In the genomic region with DNA sequence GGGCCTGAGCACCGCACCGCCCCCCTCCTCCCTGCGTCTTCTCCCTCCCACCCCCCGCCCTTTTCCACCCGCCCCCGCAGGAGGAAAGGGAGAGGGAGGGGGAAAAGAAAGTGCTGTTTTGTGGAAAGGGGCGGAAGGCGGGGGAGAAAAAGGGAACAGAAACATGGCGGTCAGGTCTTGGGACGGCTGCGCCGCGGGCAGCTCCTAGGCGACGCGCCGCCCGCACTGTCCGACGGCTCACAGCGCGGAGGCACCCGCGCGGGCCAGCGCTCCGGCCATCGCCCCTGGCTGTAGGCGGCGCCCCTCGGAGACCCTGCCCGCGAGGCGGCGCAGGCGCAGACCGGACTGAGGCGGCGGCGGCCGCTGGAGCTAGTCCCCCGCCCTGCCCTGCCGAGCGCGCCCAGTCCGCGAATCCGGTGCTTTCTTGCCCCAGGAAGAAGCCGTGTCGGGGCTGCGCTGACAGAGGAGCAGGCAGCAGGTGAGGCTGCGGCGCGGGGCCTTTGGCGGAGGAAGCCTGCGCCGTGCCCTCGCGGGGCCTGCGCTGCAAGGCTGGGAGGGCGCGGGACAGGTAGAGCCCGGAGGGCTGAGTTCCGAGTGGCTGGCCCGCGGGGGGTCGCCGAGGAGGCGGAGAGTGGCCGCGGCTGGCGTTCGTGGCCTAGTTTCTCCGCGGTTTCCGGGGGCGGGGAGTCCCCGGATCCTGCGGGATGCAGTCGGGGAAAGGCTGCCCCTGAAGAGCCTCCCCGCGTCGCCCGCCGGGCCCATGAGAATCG, we compare ENCODE assay signal across 1 cellular context.
A peak's percentile ranks its signal among the peaks of the same experiment; 100 is the strongest.
TF ChIP-seq lines count a peak whose summit lies in the region.

A gene (plus strand): TSS at position 338 of the 770 bp plus-strand sequence. CDS start 45,482 bp downstream, outside the sequence.

TF ChIP-seq in HepG2, 621 proteins besides CTCF, POLR2A, EP300 and RAD21 (continued from another document and continues in another):
- TF ChIP-seq, protein P1, sequence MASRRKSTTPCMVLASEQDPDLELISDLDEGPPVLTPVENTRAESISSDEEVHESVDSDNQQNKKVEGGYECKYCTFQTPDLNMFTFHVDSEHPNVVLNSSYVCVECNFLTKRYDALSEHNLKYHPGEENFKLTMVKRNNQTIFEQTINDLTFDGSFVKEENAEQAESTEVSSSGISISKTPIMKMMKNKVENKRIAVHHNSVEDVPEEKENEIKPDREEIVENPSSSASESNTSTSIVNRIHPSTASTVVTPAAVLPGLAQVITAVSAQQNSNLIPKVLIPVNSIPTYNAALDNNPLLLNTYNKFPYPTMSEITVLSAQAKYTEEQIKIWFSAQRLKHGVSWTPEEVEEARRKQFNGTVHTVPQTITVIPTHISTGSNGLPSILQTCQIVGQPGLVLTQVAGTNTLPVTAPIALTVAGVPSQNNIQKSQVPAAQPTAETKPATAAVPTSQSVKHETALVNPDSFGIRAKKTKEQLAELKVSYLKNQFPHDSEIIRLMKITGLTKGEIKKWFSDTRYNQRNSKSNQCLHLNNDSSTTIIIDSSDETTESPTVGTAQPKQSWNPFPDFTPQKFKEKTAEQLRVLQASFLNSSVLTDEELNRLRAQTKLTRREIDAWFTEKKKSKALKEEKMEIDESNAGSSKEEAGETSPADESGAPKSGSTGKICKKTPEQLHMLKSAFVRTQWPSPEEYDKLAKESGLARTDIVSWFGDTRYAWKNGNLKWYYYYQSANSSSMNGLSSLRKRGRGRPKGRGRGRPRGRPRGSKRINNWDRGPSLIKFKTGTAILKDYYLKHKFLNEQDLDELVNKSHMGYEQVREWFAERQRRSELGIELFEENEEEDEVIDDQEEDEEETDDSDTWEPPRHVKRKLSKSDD (CRISPR knock-in tag; IDR thresholded peaks at IDR 0.05; ENCODE audit: low read depth), result peak; percentile 79; the same call in 1 of the 2 replicates
- TF ChIP-seq HDAC1 (CRISPR knock-in tag; IDR thresholded peaks at IDR 0.05) (peak; percentile 85), ONECUT2 (CRISPR knock-in tag; IDR thresholded peaks at IDR 0.05) (no peak), ZNF138 (CRISPR knock-in tag; IDR thresholded peaks at IDR 0.05; ENCODE audit: low read depth) (peak; percentile 15; the same call in 1 of the 2 replicates), ZNF746 (CRISPR knock-in tag; IDR thresholded peaks at IDR 0.05) (no peak), ZNF20 (CRISPR knock-in tag; IDR thresholded peaks at IDR 0.05) (peak; percentile 61; the same call in 1 of the 2 replicates), ZNF501 (CRISPR knock-in tag; IDR thresholded peaks at IDR 0.05) (peak; percentile 81), STAG1 (CRISPR knock-in tag; IDR thresholded peaks at IDR 0.05) (no peak), SOX6 (IDR thresholded peaks at IDR 0.05) (no peak), SOX6 (CRISPR knock-in tag; IDR thresholded peaks at IDR 0.05) (peak; percentile 51; the same call in 1 of the 2 replicates), ZFP36L2 (CRISPR knock-in tag; IDR thresholded peaks at IDR 0.05) (no peak), ZNF33B (CRISPR knock-in tag; IDR thresholded peaks at IDR 0.05) (peak; percentile 90; the same call in 1 of the 2 replicates), ZNF552 (CRISPR knock-in tag; IDR thresholded peaks at IDR 0.05; ENCODE audit: borderline replicate concordance) (no peak), ZNF564 (CRISPR knock-in tag; IDR thresholded peaks at IDR 0.05) (peak; percentile 78), ZFP90 (CRISPR knock-in tag; IDR thresholded peaks at IDR 0.05; ENCODE audit: borderline replicate concordance) (no peak), ZBTB38 (CRISPR knock-in tag; IDR thresholded peaks at IDR 0.05) (0 out of 2 replicates have a peak, but pooled peaks have one; percentile 67), ZNF788 (CRISPR knock-in tag; IDR thresholded peaks at IDR 0.05; ENCODE audit: borderline replicate concordance) (peak; percentile 88; the same call in 1 of the 2 replicates), ZNF543 (CRISPR knock-in tag; IDR thresholded peaks at IDR 0.05) (peak; percentile 78), SIN3B (IDR thresholded peaks at IDR 0.05; ENCODE audit: low read length) (no peak), RAD51 (IDR thresholded peaks at IDR 0.05; ENCODE audit: borderline replicate concordance) (no peak), ZNF891 (CRISPR knock-in tag; IDR thresholded peaks at IDR 0.05) (peak; percentile 84), KDM2A (CRISPR knock-in tag; IDR thresholded peaks at IDR 0.05; ENCODE audit: borderline replicate concordance, low read depth) (peak; percentile 89), ZNF235 (CRISPR knock-in tag; IDR thresholded peaks at IDR 0.05; ENCODE audit: borderline replicate concordance) (peak; percentile 81), ZC3H13 (CRISPR knock-in tag; IDR thresholded peaks at IDR 0.05) (no peak; the same call in 1 of the 2 replicates), AKAP8 (CRISPR knock-in tag; IDR thresholded peaks at IDR 0.05) (peak; percentile 34; the same call in 1 of the 2 replicates), ETV5 (CRISPR knock-in tag; IDR thresholded peaks at IDR 0.05; ENCODE audit: borderline replicate concordance) (no peak; the same call in 1 of the 2 replicates), SSRP1 (CRISPR knock-in tag; IDR thresholded peaks at IDR 0.05) (no peak), SNAPC2 (CRISPR knock-in tag; IDR thresholded peaks at IDR 0.05) (0 out of 2 replicates have a peak, but pooled peaks have one; percentile 44), NCOR1 (IDR thresholded peaks at IDR 0.05; ENCODE audit: borderline replicate concordance, low read length) (no peak; the same call in 1 of the 2 replicates), ZNF773 (CRISPR knock-in tag; IDR thresholded peaks at IDR 0.05; ENCODE audit: borderline replicate concordance) (0 out of 2 replicates have a peak, but pooled peaks have one; percentile 57), ZNF44 (CRISPR knock-in tag; IDR thresholded peaks at IDR 0.05) (0 out of 2 replicates have a peak, but pooled peaks have one; percentile 51)
- TF ChIP-seq, protein P2, sequence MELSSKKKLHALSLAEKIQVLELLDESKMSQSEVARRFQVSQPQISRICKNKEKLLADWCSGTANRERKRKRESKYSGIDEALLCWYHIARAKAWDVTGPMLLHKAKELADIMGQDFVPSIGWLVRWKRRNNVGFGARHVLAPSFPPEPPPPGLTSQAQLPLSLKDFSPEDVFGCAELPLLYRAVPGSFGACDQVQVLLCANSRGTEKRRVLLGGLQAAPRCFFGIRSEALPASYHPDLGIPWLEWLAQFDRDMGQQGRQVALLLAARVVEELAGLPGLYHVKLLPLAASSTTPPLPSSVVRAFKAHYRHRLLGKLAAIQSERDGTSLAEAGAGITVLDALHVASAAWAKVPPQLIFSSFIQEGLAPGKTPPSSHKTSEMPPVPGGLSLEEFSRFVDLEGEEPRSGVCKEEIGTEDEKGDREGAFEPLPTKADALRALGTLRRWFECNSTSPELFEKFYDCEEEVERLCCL (CRISPR knock-in tag; IDR thresholded peaks at IDR 0.05; ENCODE audit: borderline replicate concordance), result no peak
- TF ChIP-seq, protein P3, sequence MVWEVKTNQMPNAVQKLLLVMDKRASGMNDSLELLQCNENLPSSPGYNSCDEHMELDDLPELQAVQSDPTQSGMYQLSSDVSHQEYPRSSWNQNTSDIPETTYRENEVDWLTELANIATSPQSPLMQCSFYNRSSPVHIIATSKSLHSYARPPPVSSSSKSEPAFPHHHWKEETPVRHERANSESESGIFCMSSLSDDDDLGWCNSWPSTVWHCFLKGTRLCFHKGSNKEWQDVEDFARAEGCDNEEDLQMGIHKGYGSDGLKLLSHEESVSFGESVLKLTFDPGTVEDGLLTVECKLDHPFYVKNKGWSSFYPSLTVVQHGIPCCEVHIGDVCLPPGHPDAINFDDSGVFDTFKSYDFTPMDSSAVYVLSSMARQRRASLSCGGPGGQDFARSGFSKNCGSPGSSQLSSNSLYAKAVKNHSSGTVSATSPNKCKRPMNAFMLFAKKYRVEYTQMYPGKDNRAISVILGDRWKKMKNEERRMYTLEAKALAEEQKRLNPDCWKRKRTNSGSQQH (CRISPR knock-in tag; IDR thresholded peaks at IDR 0.05; ENCODE audit: low read depth), result 0 out of 2 replicates have a peak, but pooled peaks have one; percentile 37
- TF ChIP-seq, protein P4, sequence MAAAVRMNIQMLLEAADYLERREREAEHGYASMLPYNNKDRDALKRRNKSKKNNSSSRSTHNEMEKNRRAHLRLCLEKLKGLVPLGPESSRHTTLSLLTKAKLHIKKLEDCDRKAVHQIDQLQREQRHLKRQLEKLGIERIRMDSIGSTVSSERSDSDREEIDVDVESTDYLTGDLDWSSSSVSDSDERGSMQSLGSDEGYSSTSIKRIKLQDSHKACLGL (CRISPR knock-in tag; IDR thresholded peaks at IDR 0.05), result peak; percentile 91
- TF ChIP-seq, protein P5, sequence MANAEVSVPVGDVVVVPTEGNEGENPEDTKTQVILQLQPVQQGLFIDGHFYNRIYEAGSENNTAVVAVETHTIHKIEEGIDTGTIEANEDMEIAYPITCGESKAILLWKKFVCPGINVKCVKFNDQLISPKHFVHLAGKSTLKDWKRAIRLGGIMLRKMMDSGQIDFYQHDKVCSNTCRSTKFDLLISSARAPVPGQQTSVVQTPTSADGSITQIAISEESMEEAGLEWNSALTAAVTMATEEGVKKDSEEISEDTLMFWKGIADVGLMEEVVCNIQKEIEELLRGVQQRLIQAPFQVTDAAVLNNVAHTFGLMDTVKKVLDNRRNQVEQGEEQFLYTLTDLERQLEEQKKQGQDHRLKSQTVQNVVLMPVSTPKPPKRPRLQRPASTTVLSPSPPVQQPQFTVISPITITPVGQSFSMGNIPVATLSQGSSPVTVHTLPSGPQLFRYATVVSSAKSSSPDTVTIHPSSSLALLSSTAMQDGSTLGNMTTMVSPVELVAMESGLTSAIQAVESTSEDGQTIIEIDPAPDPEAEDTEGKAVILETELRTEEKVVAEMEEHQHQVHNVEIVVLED (CRISPR knock-in tag; IDR thresholded peaks at IDR 0.05; ENCODE audit: borderline replicate concordance), result 0 out of 2 replicates have a peak, but pooled peaks have one; percentile 19
- TF ChIP-seq, protein P6, sequence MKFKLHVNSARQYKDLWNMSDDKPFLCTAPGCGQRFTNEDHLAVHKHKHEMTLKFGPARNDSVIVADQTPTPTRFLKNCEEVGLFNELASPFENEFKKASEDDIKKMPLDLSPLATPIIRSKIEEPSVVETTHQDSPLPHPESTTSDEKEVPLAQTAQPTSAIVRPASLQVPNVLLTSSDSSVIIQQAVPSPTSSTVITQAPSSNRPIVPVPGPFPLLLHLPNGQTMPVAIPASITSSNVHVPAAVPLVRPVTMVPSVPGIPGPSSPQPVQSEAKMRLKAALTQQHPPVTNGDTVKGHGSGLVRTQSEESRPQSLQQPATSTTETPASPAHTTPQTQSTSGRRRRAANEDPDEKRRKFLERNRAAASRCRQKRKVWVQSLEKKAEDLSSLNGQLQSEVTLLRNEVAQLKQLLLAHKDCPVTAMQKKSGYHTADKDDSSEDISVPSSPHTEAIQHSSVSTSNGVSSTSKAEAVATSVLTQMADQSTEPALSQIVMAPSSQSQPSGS (CRISPR knock-in tag; IDR thresholded peaks at IDR 0.05), result no peak; the same call in 1 of the 2 replicates
- TF ChIP-seq, protein P7, sequence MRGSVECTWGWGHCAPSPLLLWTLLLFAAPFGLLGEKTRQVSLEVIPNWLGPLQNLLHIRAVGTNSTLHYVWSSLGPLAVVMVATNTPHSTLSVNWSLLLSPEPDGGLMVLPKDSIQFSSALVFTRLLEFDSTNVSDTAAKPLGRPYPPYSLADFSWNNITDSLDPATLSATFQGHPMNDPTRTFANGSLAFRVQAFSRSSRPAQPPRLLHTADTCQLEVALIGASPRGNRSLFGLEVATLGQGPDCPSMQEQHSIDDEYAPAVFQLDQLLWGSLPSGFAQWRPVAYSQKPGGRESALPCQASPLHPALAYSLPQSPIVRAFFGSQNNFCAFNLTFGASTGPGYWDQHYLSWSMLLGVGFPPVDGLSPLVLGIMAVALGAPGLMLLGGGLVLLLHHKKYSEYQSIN (CRISPR knock-in tag; IDR thresholded peaks at IDR 0.05; ENCODE audit: borderline replicate concordance), result no peak
- TF ChIP-seq, protein P8, sequence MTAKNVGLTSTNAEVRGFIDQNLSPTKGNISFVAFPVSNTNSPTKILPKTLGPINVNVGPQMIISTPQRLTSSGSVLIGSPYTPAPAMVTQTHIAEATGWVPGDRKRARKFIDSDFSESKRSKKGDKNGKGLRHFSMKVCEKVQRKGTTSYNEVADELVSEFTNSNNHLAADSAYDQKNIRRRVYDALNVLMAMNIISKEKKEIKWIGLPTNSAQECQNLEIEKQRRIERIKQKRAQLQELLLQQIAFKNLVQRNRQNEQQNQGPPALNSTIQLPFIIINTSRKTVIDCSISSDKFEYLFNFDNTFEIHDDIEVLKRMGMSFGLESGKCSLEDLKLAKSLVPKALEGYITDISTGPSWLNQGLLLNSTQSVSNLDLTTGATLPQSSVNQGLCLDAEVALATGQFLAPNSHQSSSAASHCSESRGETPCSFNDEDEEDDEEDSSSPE (CRISPR knock-in tag; IDR thresholded peaks at IDR 0.05), result peak; percentile 75
- TF ChIP-seq, protein P9, sequence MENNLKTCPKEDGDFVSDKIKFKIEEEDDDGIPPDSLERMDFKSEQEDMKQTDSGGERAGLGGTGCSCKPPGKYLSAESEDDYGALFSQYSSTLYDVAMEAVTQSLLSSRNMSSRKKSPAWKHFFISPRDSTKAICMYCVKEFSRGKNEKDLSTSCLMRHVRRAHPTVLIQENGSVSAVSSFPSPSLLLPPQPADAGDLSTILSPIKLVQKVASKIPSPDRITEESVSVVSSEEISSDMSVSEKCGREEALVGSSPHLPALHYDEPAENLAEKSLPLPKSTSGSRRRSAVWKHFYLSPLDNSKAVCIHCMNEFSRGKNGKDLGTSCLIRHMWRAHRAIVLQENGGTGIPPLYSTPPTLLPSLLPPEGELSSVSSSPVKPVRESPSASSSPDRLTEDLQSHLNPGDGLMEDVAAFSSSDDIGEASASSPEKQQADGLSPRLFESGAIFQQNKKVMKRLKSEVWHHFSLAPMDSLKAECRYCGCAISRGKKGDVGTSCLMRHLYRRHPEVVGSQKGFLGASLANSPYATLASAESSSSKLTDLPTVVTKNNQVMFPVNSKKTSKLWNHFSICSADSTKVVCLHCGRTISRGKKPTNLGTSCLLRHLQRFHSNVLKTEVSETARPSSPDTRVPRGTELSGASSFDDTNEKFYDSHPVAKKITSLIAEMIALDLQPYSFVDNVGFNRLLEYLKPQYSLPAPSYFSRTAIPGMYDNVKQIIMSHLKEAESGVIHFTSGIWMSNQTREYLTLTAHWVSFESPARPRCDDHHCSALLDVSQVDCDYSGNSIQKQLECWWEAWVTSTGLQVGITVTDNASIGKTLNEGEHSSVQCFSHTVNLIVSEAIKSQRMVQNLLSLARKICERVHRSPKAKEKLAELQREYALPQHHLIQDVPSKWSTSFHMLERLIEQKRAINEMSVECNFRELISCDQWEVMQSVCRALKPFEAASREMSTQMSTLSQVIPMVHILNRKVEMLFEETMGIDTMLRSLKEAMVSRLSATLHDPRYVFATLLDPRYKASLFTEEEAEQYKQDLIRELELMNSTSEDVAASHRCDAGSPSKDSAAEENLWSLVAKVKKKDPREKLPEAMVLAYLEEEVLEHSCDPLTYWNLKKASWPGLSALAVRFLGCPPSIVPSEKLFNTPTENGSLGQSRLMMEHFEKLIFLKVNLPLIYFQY (CRISPR knock-in tag; IDR thresholded peaks at IDR 0.05; ENCODE audit: borderline replicate concordance), result 0 out of 2 replicates have a peak, but pooled peaks have one; percentile 41
- TF ChIP-seq, protein P10, sequence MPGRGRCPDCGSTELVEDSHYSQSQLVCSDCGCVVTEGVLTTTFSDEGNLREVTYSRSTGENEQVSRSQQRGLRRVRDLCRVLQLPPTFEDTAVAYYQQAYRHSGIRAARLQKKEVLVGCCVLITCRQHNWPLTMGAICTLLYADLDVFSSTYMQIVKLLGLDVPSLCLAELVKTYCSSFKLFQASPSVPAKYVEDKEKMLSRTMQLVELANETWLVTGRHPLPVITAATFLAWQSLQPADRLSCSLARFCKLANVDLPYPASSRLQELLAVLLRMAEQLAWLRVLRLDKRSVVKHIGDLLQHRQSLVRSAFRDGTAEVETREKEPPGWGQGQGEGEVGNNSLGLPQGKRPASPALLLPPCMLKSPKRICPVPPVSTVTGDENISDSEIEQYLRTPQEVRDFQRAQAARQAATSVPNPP (CRISPR knock-in tag; IDR thresholded peaks at IDR 0.05), result no peak
- TF ChIP-seq, protein P11, sequence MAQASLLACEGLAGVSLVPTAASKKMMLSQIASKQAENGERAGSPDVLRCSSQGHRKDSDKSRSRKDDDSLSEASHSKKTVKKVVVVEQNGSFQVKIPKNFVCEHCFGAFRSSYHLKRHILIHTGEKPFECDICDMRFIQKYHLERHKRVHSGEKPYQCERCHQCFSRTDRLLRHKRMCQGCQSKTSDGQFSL (CRISPR knock-in tag; IDR thresholded peaks at IDR 0.05), result peak; percentile 77
